ENCODE assay signal across 16 cellular contexts in the genomic region with DNA sequence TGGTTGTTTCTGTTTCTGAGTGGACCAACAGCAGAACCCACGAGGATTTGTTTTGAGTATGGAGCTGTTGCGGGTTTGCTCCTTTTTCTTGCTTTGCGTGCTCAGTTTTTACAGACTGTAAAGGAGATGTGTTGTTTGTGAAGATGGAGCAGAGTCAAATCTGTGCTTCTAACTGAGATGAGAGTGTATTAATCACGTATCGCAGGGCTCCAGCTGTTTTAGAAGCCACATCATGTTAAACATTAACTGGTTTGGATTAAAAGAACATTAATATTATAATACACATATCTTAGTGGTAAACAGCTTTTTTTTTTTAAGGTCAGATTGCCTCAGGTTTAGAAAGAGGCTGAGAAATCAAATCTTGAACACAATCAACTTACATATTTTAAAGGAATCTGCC.
DNase-seq lines count a peak whose midpoint lies in the region; ATAC-seq, FAIRE-seq and TF ChIP-seq lines count a peak whose summit lies in the region.
"Had no signal": no experiment of that assay in that cellular context is flagged by ENCODE, and none has a peak within 500 bp of the region (broad histone marks: within the 10 kb centered on the region; RNA-seq: fewer than 3 reads in every experiment).

No MANE protein-coding gene starts in this region.

- H3K27me3 ChIP-seq in ACC112 (ENCODE audit: insufficient read depth, low read length) (no peaks in the 10 kb centered on the region), pancreas (no peaks in the 10 kb centered on the region)
- H3K27me3 ChIP-seq: thyroid gland had no signal

- no peak for FAIRE-seq in pancreas (lab: Jason Lieb, UNC)
- FAIRE-seq in HTR-8/SVneo (lab: Jason Lieb, UNC): no peak
- FAIRE-seq: kidney had no signal

- H3K36me3 Mint-ChIP-seq in T-helper 17 cell (ENCODE audit: low read depth): peaks cover 7% of the 10 kb centered on the region

- DNase-seq in T-helper 17 cell (no peak), fibroblast of peridontal ligament (ENCODE audit: extremely low read depth) (peak; percentile 22), pancreas (no peak), HTR-8/SVneo (ENCODE audit: insufficient read length, low spot score) (no peak), hippocampal formation (lab: John Stamatoyannopoulos, UW) (no peak)
- DNase-seq: activated gamma-delta T cell treated with Interleukin-2 at 50 U/mL for 16 hours; DMS53; effector memory CD8-positive, alpha-beta T cell; kidney; NCI-H1694 treated with DMSO at 0.1 percent for 48 hours; NCI-H510A treated with DMSO at 0.1 percent for 48 hours; SW 1271; thyroid gland had no signal

- H3K27me3 Mint-ChIP-seq in T-helper 17 cell: no peaks in the 10 kb centered on the region
- H3K27me3 Mint-ChIP-seq: effector memory CD8-positive, alpha-beta T cell had no signal

- ATAC-seq in T-helper 17 cell: no peak
- ATAC-seq in pancreas: peak; percentile 44 to 61 (median 58)
- no peak for ATAC-seq in GM21526 (IDR thresholded peaks at IDR 0.05; ENCODE audit: low FRiP score, unreplicated experiment)
- no peak for ATAC-seq in HG03025 (IDR thresholded peaks at IDR 0.05; ENCODE audit: low FRiP score, unreplicated experiment)
- ATAC-seq: effector memory CD8-positive, alpha-beta T cell had no signal

- H3K79me2 ChIP-seq in ACC112 (ENCODE audit: control insufficient read depth, insufficient read depth, low read length, unreplicated experiment): no peaks in the 10 kb centered on the region

- no peak overlapping the region for H3K4me3 Mint-ChIP-seq in T-helper 17 cell
- H3K4me3 Mint-ChIP-seq: effector memory CD8-positive, alpha-beta T cell had no signal

- peak overlapping the region; percentile 57; the same call in 1 of the 2 replicates for H3K4me3 ChIP-seq in ACC112 (ENCODE audit: low read depth, low read length)
- H3K4me3 ChIP-seq in pancreas: no peak overlapping the region
- H3K4me3 ChIP-seq: thyroid gland had no signal

- 23 to 28% methylated on average over 5 of the region's 5 CpGs for WGBS in pancreas, 2 donors

- H2AFZ ChIP-seq in ACC112 (ENCODE audit: low read length, unreplicated experiment): peak overlapping the region; percentile 43

- intact Hi-C loops in pancreas (cut with DNase I): no loop called here

- no peaks in the 10 kb centered on the region for H3K4me1 ChIP-seq in ACC112 (ENCODE audit: control insufficient read depth, insufficient read depth, low read length, unreplicated experiment)
- H3K4me1 ChIP-seq in pancreas: peaks cover 8 to 23% (median 20%) of the 10 kb centered on the region in 3 donors

- H3K27ac Mint-ChIP-seq in T-helper 17 cell: peak overlapping the region; percentile 41

- no peak for TF ChIP-seq CTCF in pancreas (IDR thresholded peaks at IDR 0.05)

- 0 out of 2 replicates have a peak, but pooled peaks cover 3% of the 10 kb centered on the region for H3K36me3 ChIP-seq in ACC112 (ENCODE audit: insufficient read depth, low read length)
- H3K36me3 ChIP-seq in pancreas: peaks cover 0 to 24% (median 8%) of the 10 kb centered on the region in 3 donors

- H3K27ac ChIP-seq in ACC112 (ENCODE audit: low read depth, low read length) (no peak overlapping the region), pancreas (peak overlapping the region in 2 of 4 donors; percentile 53 to 58)

- H3K9me3 ChIP-seq in T-helper 17 cell (ENCODE audit: control insufficient read depth, low read length, poor library complexity, severe bottlenecking): no peaks in the 10 kb centered on the region
- no peaks in the 10 kb centered on the region for H3K9me3 ChIP-seq in pancreas
- H3K9me3 ChIP-seq: thyroid gland had no signal

- peaks cover 5% of the 10 kb centered on the region for H3K4me1 Mint-ChIP-seq in T-helper 17 cell

Comparison
In these comparisons a context has a peak if more than half of its experiments do, and no peak if none do; other contexts are left out.
1. ATAC-seq: peak in pancreas (4 of 4); none in T-helper 17 cell (single experiment), GM21526 (single experiment) and HG03025 (single experiment).